Comparison of ENCODE assay signal across 23 cellular contexts in the genomic region with DNA sequence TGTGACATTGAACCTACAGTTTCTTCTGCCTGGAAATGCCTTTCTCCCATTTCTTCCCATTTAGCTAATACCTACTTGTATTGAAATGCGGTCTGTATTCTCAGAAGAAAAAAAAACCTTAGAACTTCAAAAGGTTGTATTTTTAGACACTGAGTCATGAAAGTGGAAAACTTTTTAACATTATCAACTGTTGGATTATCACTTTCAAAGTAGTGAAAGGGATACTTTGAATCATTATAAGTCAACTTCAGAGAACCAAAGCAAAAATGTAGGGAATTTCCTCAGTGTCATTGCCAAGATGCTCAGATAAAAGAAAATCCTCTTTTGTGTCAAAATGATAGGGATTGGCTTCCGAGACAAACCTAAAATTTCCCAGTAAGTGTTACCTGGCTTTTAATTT. TPM values are rescaled to one million over a fixed set of nuclear protein-coding genes. Genes with fewer than 3 reads are reported as not detected.
DNase-seq lines count a peak whose midpoint lies in the region; TF ChIP-seq lines count a peak whose summit lies in the region.
"Had no signal": no experiment of that assay in that cellular context is flagged by ENCODE, and none has a peak within 500 bp of the region (broad histone marks: within the 10 kb centered on the region; RNA-seq: fewer than 3 reads in every experiment).

No MANE protein-coding gene starts in this region.

- no peaks in the 10 kb centered on the region for H4K20me1 ChIP-seq in MM.1S (ENCODE audit: insufficient read depth, low read length)

- H3K79me2 ChIP-seq in ACC112 (ENCODE audit: control insufficient read depth, insufficient read depth, low read length, unreplicated experiment) (no peaks in the 10 kb centered on the region), MM.1S (ENCODE audit: low read length) (no peaks in the 10 kb centered on the region)

- H3K9me3 Mint-ChIP-seq in HFFc6: no peaks in the 10 kb centered on the region
- no peaks in the 10 kb centered on the region for H3K9me3 Mint-ChIP-seq in activated naive CD8-positive, alpha-beta T cell (ENCODE audit: low read depth)
- H3K9me3 Mint-ChIP-seq: CD4-positive, alpha-beta memory T cell; stimulated activated memory B cell treated with anti-CD40 and anti-IgM and Interleukin-4, amounts not matched to agents 10 μg/mL and 1 μg/mL and 100 μg/mL, for 72 hours; T-cell had no signal

- no peaks in the 10 kb centered on the region for H3F3A ChIP-seq in MM.1S (ENCODE audit: insufficient read depth, low read length)

- H3K36me3 Mint-ChIP-seq in HFFc6 (ENCODE audit: low read depth): no peaks in the 10 kb centered on the region
- H3K36me3 Mint-ChIP-seq in activated naive CD8-positive, alpha-beta T cell: no peaks in the 10 kb centered on the region
- H3K36me3 Mint-ChIP-seq: CD4-positive, alpha-beta memory T cell; stimulated activated memory B cell treated with anti-CD40 and anti-IgM and Interleukin-4, amounts not matched to agents 10 μg/mL and 1 μg/mL and 100 μg/mL, for 72 hours had no signal

- DNase-seq in HFFc6 (peak; percentile 11), kidney glomerular epithelial cell (lab: John Stamatoyannopoulos, UW) (peak; percentile 62), Kasumi-1 (lab: John Stamatoyannopoulos, UW) (no peak), MM.1S (no peak), NCI-H2196 treated with DMSO at 0.1 percent for 48 hours (lab: John Stamatoyannopoulos, UW; ENCODE audit: unreplicated experiment) (no peak)
- no peak for DNase-seq in stimulated activated CD4-positive, alpha-beta T cell treated with anti-CD3 and anti-CD28 coated beads, Interleukin-15, amount 100 ng/mL, for 24 hours
- DNase-seq: activated CD4-positive, alpha-beta T cell treated with anti-CD3 and anti-CD28 coated beads, Interleukin-2, amount 50 U/mL, for 4 hours; activated T-cell treated with anti-CD3 and anti-CD28 coated beads for 4 hours; CD4-positive, alpha-beta memory T cell; foreskin melanocyte; KBM-7; NCI-H1092 treated with DMSO at 0.1 percent for 48 hours; NCI-H2081 treated with DMSO at 0.1 percent for 48 hours; NCI-H524 treated with DMSO at 0.1 percent for 48 hours; T-cell; thyroid gland had no signal

- H3K9me3 ChIP-seq in MM.1S (replicated peaks; ENCODE audit: insufficient read depth, low read length): no peaks in the 10 kb centered on the region
- H3K9me3 ChIP-seq: thyroid gland had no signal

- no peak overlapping the region for H3K4me2 ChIP-seq in MM.1S (ENCODE audit: low read depth, low read length)

- peaks cover 29% of the 10 kb centered on the region for H3K4me1 ChIP-seq in ACC112 (ENCODE audit: control insufficient read depth, insufficient read depth, low read length, unreplicated experiment)
- H3K4me1 ChIP-seq in MM.1S (ENCODE audit: low read length): peaks cover 4% of the 10 kb centered on the region
- H3K4me1 ChIP-seq: thyroid gland had no signal

- TF ChIP-seq CTCF in HFFc6 (IDR thresholded peaks at IDR 0.05) (no peak), MM.1S (IDR thresholded peaks at IDR 0.05; ENCODE audit: low read length) (no peak)

- peak overlapping the region; percentile 42 for H3K27ac Mint-ChIP-seq in HFFc6
- H3K27ac Mint-ChIP-seq in activated naive CD8-positive, alpha-beta T cell: peak overlapping the region; percentile 88
- H3K27ac Mint-ChIP-seq: CD4-positive, alpha-beta memory T cell; stimulated activated memory B cell treated with anti-CD40 and anti-IgM and Interleukin-4, amounts not matched to agents 10 μg/mL and 1 μg/mL and 100 μg/mL, for 72 hours; T-cell had no signal

- H3K4me3 Mint-ChIP-seq in HFFc6: peak overlapping the region; percentile 13
- H3K4me3 Mint-ChIP-seq in activated naive CD8-positive, alpha-beta T cell: peak overlapping the region; percentile 30
- H3K4me3 Mint-ChIP-seq: CD4-positive, alpha-beta memory T cell; stimulated activated memory B cell treated with anti-CD40 and anti-IgM and Interleukin-4, amounts not matched to agents 10 μg/mL and 1 μg/mL and 100 μg/mL, for 72 hours; T-cell had no signal

- H3K27ac ChIP-seq in ACC112 (ENCODE audit: low read depth, low read length) (peak overlapping the region; percentile 74), MM.1S (ENCODE audit: low read length) (no peak overlapping the region)
- H3K27ac ChIP-seq: cardiac muscle cell, thyroid gland had no signal

- no peaks in the 10 kb centered on the region for H3K27me3 ChIP-seq in ACC112 (ENCODE audit: insufficient read depth, low read length)
- no peaks in the 10 kb centered on the region for H3K27me3 ChIP-seq in MM.1S (replicated peaks; ENCODE audit: insufficient read depth, low read length)
- H3K27me3 ChIP-seq: cardiac muscle cell, thyroid gland had no signal

- H3K9ac ChIP-seq in MM.1S (ENCODE audit: low read length): no peak overlapping the region

- no peaks in the 10 kb centered on the region; the same call in 1 of the 2 replicates for H3K27me3 Mint-ChIP-seq in HFFc6 (ENCODE audit: insufficient read depth)
- no peaks in the 10 kb centered on the region for H3K27me3 Mint-ChIP-seq in activated naive CD8-positive, alpha-beta T cell

- H3K36me3 ChIP-seq in ACC112 (ENCODE audit: insufficient read depth, low read length) (no peaks in the 10 kb centered on the region), MM.1S (replicated peaks; ENCODE audit: insufficient read depth, low read length) (no peaks in the 10 kb centered on the region)
- H3K36me3 ChIP-seq: cardiac muscle cell, thyroid gland had no signal

- peaks cover 39% of the 10 kb centered on the region for H3K4me1 Mint-ChIP-seq in HFFc6 (ENCODE audit: low read depth)
- peaks cover 40% of the 10 kb centered on the region for H3K4me1 Mint-ChIP-seq in activated naive CD8-positive, alpha-beta T cell (ENCODE audit: low read depth)
- H3K4me1 Mint-ChIP-seq: CD4-positive, alpha-beta memory T cell; stimulated activated memory B cell treated with anti-CD40 and anti-IgM and Interleukin-4, amounts not matched to agents 10 μg/mL and 1 μg/mL and 100 μg/mL, for 72 hours had no signal

- peak overlapping the region; percentile 64 for H2AFZ ChIP-seq in ACC112 (ENCODE audit: low read length, unreplicated experiment)
- H2AFZ ChIP-seq in MM.1S (ENCODE audit: low read length): no peak overlapping the region

- no peaks in the 10 kb centered on the region for H3K9me2 ChIP-seq in MM.1S (replicated peaks; ENCODE audit: insufficient read depth, low read length)

- H3K4me3 ChIP-seq in ACC112 (ENCODE audit: low read depth, low read length): peak overlapping the region; percentile 48; the same call in 1 of the 2 replicates
- no peak overlapping the region for H3K4me3 ChIP-seq in MM.1S (ENCODE audit: low read length)
- H3K4me3 ChIP-seq: cardiac muscle cell, thyroid gland had no signal

RNA-seq across cellular contexts. Expression of gene HOATZ, which starts 6.6 kb away (rescaled TPM):
- total RNA-seq in HFFc6 (2021; fragmentation: NEBNext Ultra II Directional; extraction: Animal tissue kit (Norgen Biotek cat#: 25700)): not detected
- total RNA-seq: cardiac muscle cell; CD4-positive, alpha-beta memory T cell; dermis microvascular lymphatic vessel endothelial cell; left lobe of liver; Right ventricle myocardium inferior; T-cell; thyroid gland had no signal

RNA-seq across cellular contexts. Expression of gene BTG4, which starts 8.9 kb away (rescaled TPM):
- total RNA-seq in HFFc6 (2021; fragmentation: NEBNext Ultra II Directional; extraction: Animal tissue kit (Norgen Biotek cat#: 25700)): not detected
- total RNA-seq: cardiac muscle cell; CD4-positive, alpha-beta memory T cell; dermis microvascular lymphatic vessel endothelial cell; left lobe of liver; Right ventricle myocardium inferior; T-cell; thyroid gland had no signal

RNA-seq across cellular contexts. Expression of gene LAYN, which starts 19.4 kb away (rescaled TPM):
- 100 to 1,000 TPM in 5 of 6 experiments, 10 to 100 TPM in 1; 79.1 to 148 (median 132) TPM for total RNA-seq in HFFc6 (2021; fragmentation: NEBNext Ultra II Directional; extraction: Animal tissue kit (Norgen Biotek cat#: 25700))
- total RNA-seq: CD4-positive, alpha-beta memory T cell had no signal

Comparison
In these comparisons a context has a peak if more than half of its experiments do, and no peak if none do; other contexts are left out.
1. DNase-seq: peak in HFFc6 (single experiment) and kidney glomerular epithelial cell (single experiment); none in stimulated activated CD4-positive, alpha-beta T cell treated with anti-CD3 and anti-CD28 coated beads, Interleukin-15, amount 100 ng/mL, for 24 hours (single experiment), Kasumi-1 (0 of 2), MM.1S (single experiment) and NCI-H2196 treated with DMSO at 0.1 percent for 48 hours (single experiment).